In the genomic region with DNA sequence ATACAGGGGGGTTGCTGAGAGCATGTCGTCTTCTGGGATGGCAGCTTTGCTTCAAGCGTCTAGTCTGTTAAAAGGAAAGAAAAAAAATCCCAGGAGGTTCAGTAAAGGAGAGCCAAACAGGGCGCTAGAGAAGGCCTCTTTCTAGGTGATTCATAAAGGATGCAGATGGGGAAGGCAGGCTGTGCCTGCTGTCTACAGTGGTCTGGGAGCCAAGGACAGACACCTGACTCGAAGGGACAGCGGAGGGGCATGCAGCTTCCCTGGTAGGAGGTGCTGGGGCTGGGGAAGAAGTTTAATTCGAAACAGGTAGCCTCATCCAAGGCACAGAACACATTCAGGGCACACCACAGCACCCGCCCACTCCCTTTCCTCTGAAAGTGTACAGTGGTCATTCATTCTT, we compare ENCODE assay signal across 14 cellular contexts.
"Had no signal": no experiment of that assay in that cellular context is flagged by ENCODE, and none has a peak within 500 bp of the region (broad histone marks: within the 10 kb centered on the region; RNA-seq: fewer than 3 reads in every experiment).

No MANE protein-coding gene starts in this region.

- H3K9me3 Mint-ChIP-seq: stimulated activated memory B cell treated with anti-CD40 and anti-IgM and Interleukin-4, amounts not matched to agents 10 μg/mL and 1 μg/mL and 100 μg/mL, for 72 hours had no signal

- H3K27me3 Mint-ChIP-seq: activated naive CD8-positive, alpha-beta T cell; stimulated activated memory B cell treated with anti-CD40 and anti-IgM and Interleukin-4, amounts not matched to agents 10 μg/mL and 1 μg/mL and 100 μg/mL, for 72 hours had no signal

- ATAC-seq: activated CD4-positive, CD25-positive, alpha-beta regulatory T cell treated with anti-CD3 and anti-CD28 coated beads, Interleukin-2, amount 50 U/mL, for 24 hours; gastroesophageal sphincter; stimulated activated memory B cell treated with anti-CD40 and anti-IgM and Interleukin-4, amounts not matched to agents 10 μg/mL and 1 μg/mL and 100 μg/mL, for 72 hours had no signal

- DNase-seq: activated CD4-positive, alpha-beta T cell treated with anti-CD3 and anti-CD28 coated beads, Interleukin-2, amount 50 U/mL, for 4 hours; activated gamma-delta T cell; activated T-cell treated with anti-CD3 and anti-CD28 coated beads, Interleukin-2, amount 50 U/mL, for 48 hours; effector CD8-positive, alpha-beta T cell; heart right ventricle; left ventricle myocardium superior; sigmoid colon; stimulated activated CD4-positive, alpha-beta T cell treated with anti-CD3 and anti-CD28 coated beads, Interleukin-4, amount 100 ng/mL, for 24 hours; T1000; tibial artery had no signal

- H3K4me3 Mint-ChIP-seq: activated naive CD8-positive, alpha-beta T cell; stimulated activated memory B cell treated with anti-CD40 and anti-IgM and Interleukin-4, amounts not matched to agents 10 μg/mL and 1 μg/mL and 100 μg/mL, for 72 hours had no signal

- H3K36me3 Mint-ChIP-seq: activated naive CD8-positive, alpha-beta T cell had no signal

- H3K27ac Mint-ChIP-seq: activated naive CD8-positive, alpha-beta T cell; stimulated activated memory B cell treated with anti-CD40 and anti-IgM and Interleukin-4, amounts not matched to agents 10 μg/mL and 1 μg/mL and 100 μg/mL, for 72 hours had no signal
